In the genomic region with DNA sequence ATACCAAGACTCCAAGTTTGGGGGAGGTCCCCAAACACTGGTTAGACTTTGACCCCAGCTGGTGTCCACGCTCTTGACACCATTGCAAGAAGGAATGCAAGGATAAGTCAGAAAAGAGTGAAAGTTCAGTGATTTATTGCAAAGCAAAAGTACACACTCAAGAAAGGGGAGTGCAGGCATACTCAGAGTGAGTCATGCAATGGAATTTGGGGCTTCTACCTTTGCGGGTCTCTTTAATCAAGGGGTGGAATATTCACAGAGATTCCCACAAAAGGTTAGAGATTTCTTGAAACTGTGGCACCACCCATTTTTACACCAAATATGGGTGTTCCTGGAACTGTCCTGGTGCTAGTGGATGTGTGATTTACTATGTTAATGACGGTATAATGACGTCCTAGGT, we compare ENCODE assay signal across 17 cellular contexts.
"Had no signal": no experiment of that assay in that cellular context is flagged by ENCODE, and none has a peak within 500 bp of the region (broad histone marks: within the 10 kb centered on the region; RNA-seq: fewer than 3 reads in every experiment).

No MANE protein-coding gene starts in this region.

- H3K4me1 ChIP-seq: gastroesophageal sphincter, pancreas, thyroid gland, uterus had no signal

- H3K4me3 Mint-ChIP-seq: activated B cell treated with CpG ODN at 0.5 μM for 24 hours; activated CD4-positive, alpha-beta T cell treated with anti-CD3 and anti-CD28 coated beads, Interleukin-2, amount 10 ng/mL, durations not matched to agents 24 days and 14 days; activated naive CD8-positive, alpha-beta T cell treated with anti-CD3 and anti-CD28 coated beads, Interleukin-2, amount 10 ng/mL, durations not matched to agents 7 days and 5 days; activated T-helper 1 cell treated with anti-CD3 and anti-CD28 coated beads, Interleukin-12 subunit alpha, Interleukin-12 subunit beta, Interleukin-2, Interleukin-4 antibody, amounts not matched to agents 30 ng/mL and 10 ng/mL and 1 ng/mL, durations not matched to agents 14 hours and 24 hours and 36 hours; naive thymus-derived CD4-positive, alpha-beta T cell; stimulated activated naive B cell treated with anti-CD40 and anti-IgM and Interleukin-4, amounts not matched to agents 10 μg/mL and 1 μg/mL and 100 μg/mL, for 72 hours had no signal

- H3K9me3 ChIP-seq: gastroesophageal sphincter, mucosa of descending colon, pancreas, thyroid gland, uterus had no signal

- H3K27me3 ChIP-seq: gastroesophageal sphincter, thyroid gland, uterus had no signal

- DNase-seq: activated B cell treated with CpG ODN at 0.5 μM for 24 hours; activated CD4-positive, alpha-beta T cell treated with anti-CD3 and anti-CD28 coated beads, Interleukin-2, amount 10 ng/mL, durations not matched to agents 24 days and 14 days; activated naive CD4-positive, alpha-beta T cell; activated naive CD8-positive, alpha-beta T cell treated with anti-CD3 and anti-CD28 coated beads, Interleukin-2, amount 10 ng/mL, durations not matched to agents 7 days and 5 days; aorta; erythroblast; heart right ventricle; mucosa of descending colon; naive thymus-derived CD4-positive, alpha-beta T cell; pancreas; stimulated activated CD4-positive, alpha-beta T cell treated with anti-CD3 and anti-CD28 coated beads, Interleukin-2, amount 100 ng/mL, for 48 hours; stimulated activated naive B cell treated with anti-CD40 and anti-IgM and Interleukin-4, amounts not matched to agents 10 μg/mL and 1 μg/mL and 100 μg/mL, for 72 hours; thyroid gland; uterus had no signal

- H3K9me3 Mint-ChIP-seq: activated B cell treated with CpG ODN at 0.5 μM for 24 hours; activated CD4-positive, alpha-beta T cell treated with anti-CD3 and anti-CD28 coated beads, Interleukin-2, amount 10 ng/mL, durations not matched to agents 24 days and 14 days had no signal

- H3K36me3 ChIP-seq: gastroesophageal sphincter, heart right ventricle, pancreas, thyroid gland, uterus had no signal

- H3K36me3 Mint-ChIP-seq: naive thymus-derived CD4-positive, alpha-beta T cell had no signal

- ATAC-seq: gastroesophageal sphincter; heart right ventricle; left lobe of liver; mucosa of descending colon; naive thymus-derived CD4-positive, alpha-beta T cell; pancreas; stimulated activated naive B cell treated with anti-CD40 and anti-IgM and Interleukin-4, amounts not matched to agents 10 μg/mL and 1 μg/mL and 100 μg/mL, for 72 hours had no signal

- H3K27ac ChIP-seq: gastroesophageal sphincter, heart right ventricle, pancreas, thyroid gland, uterus had no signal

- H3K4me3 ChIP-seq: gastroesophageal sphincter, heart right ventricle, mucosa of descending colon, pancreas, thyroid gland, uterus had no signal

- H3K27ac Mint-ChIP-seq: activated B cell treated with CpG ODN at 0.5 μM for 24 hours; activated CD4-positive, alpha-beta T cell treated with anti-CD3 and anti-CD28 coated beads, Interleukin-2, amount 10 ng/mL, durations not matched to agents 24 days and 14 days; activated naive CD8-positive, alpha-beta T cell treated with anti-CD3 and anti-CD28 coated beads, Interleukin-2, amount 10 ng/mL, durations not matched to agents 7 days and 5 days; activated T-helper 1 cell treated with anti-CD3 and anti-CD28 coated beads, Interleukin-12 subunit alpha, Interleukin-12 subunit beta, Interleukin-2, Interleukin-4 antibody, amounts not matched to agents 30 ng/mL and 10 ng/mL and 1 ng/mL, durations not matched to agents 14 hours and 24 hours and 36 hours; naive thymus-derived CD4-positive, alpha-beta T cell; stimulated activated naive B cell treated with anti-CD40 and anti-IgM and Interleukin-4, amounts not matched to agents 10 μg/mL and 1 μg/mL and 100 μg/mL, for 72 hours had no signal
